In genomic region chr5:132225165-132226032, GRCh38 we compare ENCODE assay signal across 8 cellular contexts. TPM values are rescaled to one million over a fixed set of nuclear protein-coding genes. Genes with fewer than 3 reads are reported as not detected.
DNase-seq lines count a peak whose midpoint lies in the region; ATAC-seq and TF ChIP-seq lines count a peak whose summit lies in the region.

No MANE protein-coding gene starts in this region.

- no peak for TF ChIP-seq POLR2A in suprapubic skin (IDR thresholded peaks at IDR 0.05)

- ATAC-seq in GM18867 (IDR thresholded peaks at IDR 0.05; ENCODE audit: unreplicated experiment) = no peak
- no peak for ATAC-seq in HG03571 (IDR thresholded peaks at IDR 0.05; ENCODE audit: unreplicated experiment)

- H3K9me3 ChIP-seq in SK-N-MC (ENCODE audit: low read depth, low read length) = no peaks in the 10 kb centered on the region
- no peaks in the 10 kb centered on the region for H3K9me3 ChIP-seq in suprapubic skin

- WGBS in suprapubic skin = 22% methylated on average over 13 of the region's 13 CpGs

- H3K27me3 ChIP-seq in suprapubic skin = no peaks in the 10 kb centered on the region

- H3K4me1 Mint-ChIP-seq in mesothelial cell of epicardium = peaks cover 50% of the 10 kb centered on the region

- H3K4me3 Mint-ChIP-seq in mesothelial cell of epicardium = peak overlapping the region; percentile 70

- H3K27ac Mint-ChIP-seq in mesothelial cell of epicardium = peak overlapping the region; percentile 92

- peak overlapping the region; percentile 23 for H3K4me3 ChIP-seq in SK-N-MC
- peak overlapping the region; percentile 91 for H3K4me3 ChIP-seq in coronary artery
- H3K4me3 ChIP-seq in suprapubic skin = peak overlapping the region; percentile 79

- no peak for TF ChIP-seq EP300 in suprapubic skin (IDR thresholded peaks at IDR 0.05)

- H3K36me3 Mint-ChIP-seq in mesothelial cell of epicardium = no peaks in the 10 kb centered on the region

- no peaks in the 10 kb centered on the region for H3K36me3 ChIP-seq in SK-N-MC (ENCODE audit: insufficient read depth, low read length)
- no peaks in the 10 kb centered on the region for H3K36me3 ChIP-seq in suprapubic skin

- no peaks in the 10 kb centered on the region for H3K9me3 Mint-ChIP-seq in mesothelial cell of epicardium

- peak; percentile 8 for DNase-seq in activated T-cell treated with anti-CD3 and anti-CD28 coated beads for 1 hour (ENCODE audit: low read depth)
- no peak for DNase-seq in activated T-cell treated with anti-CD3 and anti-CD28 coated beads, Interleukin-2, amount 50 U/mL, for 1 hour
- peak; percentile 18 for DNase-seq in SK-N-MC (ENCODE audit: low read depth, low spot score)
- DNase-seq in coronary artery (ENCODE audit: low spot score) = peak; percentile 83
- DNase-seq in mesothelial cell of epicardium (ENCODE audit: low spot score in 2 of 2, unreplicated experiment in 2 of 2) = peak; percentile 52 to 82
- DNase-seq in suprapubic skin (ENCODE audit: low spot score in 2 of 2) = peak; percentile 84 to 87

- TF ChIP-seq CTCF in coronary artery (IDR thresholded peaks at IDR 0.05) (no peak), mesothelial cell of epicardium (IDR thresholded peaks at IDR 0.05; ENCODE audit: unreplicated experiment) (no peak), suprapubic skin (IDR thresholded peaks at IDR 0.05) (no peak)

- H3K27me3 Mint-ChIP-seq in mesothelial cell of epicardium (ENCODE audit: low read depth) = no peaks in the 10 kb centered on the region

- H3K9ac ChIP-seq in SK-N-MC (ENCODE audit: insufficient read length) = no peak overlapping the region

- H3K4me1 ChIP-seq in suprapubic skin = peaks cover 78% of the 10 kb centered on the region

- H3K27ac ChIP-seq in SK-N-MC (peak overlapping the region; percentile 73), coronary artery (peak overlapping the region; percentile 37 to 95), suprapubic skin (peak overlapping the region; percentile 91)

RNA-seq across cellular contexts. Expression of gene P4HA2, which starts 2.3 kb away (rescaled TPM):
- total RNA-seq in mesothelial cell of epicardium (66.3 to 68.7 TPM (median 66.9 TPM) in 3 replicates), suprapubic skin (10 to 100 TPM; 23.9 to 42.0 (median 30.9) TPM)

RNA-seq across cellular contexts. Expression of gene PDLIM4, which starts 32.1 kb away (rescaled TPM):
- total RNA-seq in mesothelial cell of epicardium (48.8 to 50.7 TPM (median 50.1 TPM) in 3 replicates), suprapubic skin (100 to 1,000 TPM; 110 to 128 (median 114) TPM)

Comparison
In these comparisons a context has a peak if more than half of its experiments do, and no peak if none do; other contexts are left out.
1. H3K4me3 ChIP-seq: peak in every context shown above with its lines; median percentile 91 in coronary artery; 79 in suprapubic skin; 23 in SK-N-MC.